8 cellular contexts compared by ENCODE assay signal in genomic region chr22:38707346-38707745, GRCh38. TPM values are rescaled to one million over a fixed set of nuclear protein-coding genes. Genes with fewer than 3 reads are reported as not detected.
DNase-seq lines count a peak whose midpoint lies in the region; ATAC-seq and TF ChIP-seq lines count a peak whose summit lies in the region.

No MANE protein-coding gene starts in this region.

- in situ Hi-C loops in GM13977 (cut with MboI; ENCODE audit: low pct_unique_long_range_greater_than_20kb, low sequenced_read_pairs, unreplicated experiment): no loop called here

- H3K4me3 Mint-ChIP-seq in activated CD4-positive, alpha-beta T cell treated with anti-CD3 and anti-CD28 coated beads for 36 hours: peak overlapping the region; percentile 93
- H3K4me3 Mint-ChIP-seq in T-helper 1 cell treated with Interleukin-12 subunit alpha and Interleukin-12 subunit beta and Interleukin-4 antibody, amounts not matched to agents 30 μg/mL and 1 μg/mL, for 36 hours: peak overlapping the region; percentile 94
- H3K4me3 Mint-ChIP-seq in glutamatergic neuron (ENCODE audit: unreplicated experiment): peak overlapping the region; percentile 95

- DNase-seq in activated CD4-positive, alpha-beta T cell treated with anti-CD3 and anti-CD28 coated beads for 36 hours: no peak
- no peak for DNase-seq in activated CD4-positive, alpha-beta T cell treated with anti-CD3 and anti-CD28 coated beads, Interleukin-2, amount 50 U/mL, for 4 hours
- DNase-seq in glutamatergic neuron: no peak
- DNase-seq in stimulated activated CD4-positive, alpha-beta T cell treated with anti-CD3 and anti-CD28 coated beads, Interleukin-12 subunit alpha, Interleukin-12 subunit beta, amount 100 ng/mL, for 4 hours: no peak
- no peak for DNase-seq in GM13977 (ENCODE audit: low spot score)

- H3K9ac ChIP-seq in subcutaneous abdominal adipose tissue (ENCODE audit: low read length in 5 of 5): peak overlapping the region in 1 of 5 donors; percentile 93

- H3K4me1 Mint-ChIP-seq in activated CD4-positive, alpha-beta T cell treated with anti-CD3 and anti-CD28 coated beads for 36 hours: peaks cover 60% of the 10 kb centered on the region
- peaks cover 55% of the 10 kb centered on the region for H3K4me1 Mint-ChIP-seq in T-helper 1 cell treated with Interleukin-12 subunit alpha and Interleukin-12 subunit beta and Interleukin-4 antibody, amounts not matched to agents 30 μg/mL and 1 μg/mL, for 36 hours (ENCODE audit: low read depth)
- H3K4me1 Mint-ChIP-seq in glutamatergic neuron (ENCODE audit: low read depth, unreplicated experiment): peaks cover 18% of the 10 kb centered on the region

- no peaks in the 10 kb centered on the region for H3K9me3 Mint-ChIP-seq in activated CD4-positive, alpha-beta T cell treated with anti-CD3 and anti-CD28 coated beads for 36 hours (ENCODE audit: low read depth)
- H3K9me3 Mint-ChIP-seq in T-helper 1 cell treated with Interleukin-12 subunit alpha and Interleukin-12 subunit beta and Interleukin-4 antibody, amounts not matched to agents 30 μg/mL and 1 μg/mL, for 36 hours: no peaks in the 10 kb centered on the region
- H3K9me3 Mint-ChIP-seq in glutamatergic neuron (ENCODE audit: unreplicated experiment): peaks cover 3% of the 10 kb centered on the region

- intact Hi-C loops in activated CD4-positive, alpha-beta T cell treated with anti-CD3 and anti-CD28 coated beads for 36 hours (cut with DNase I, micrococcal nuclease): loop anchor here in 1 of 2 experiments (5.0 to 10.0 kb wide), 3 partner anchors 280 to 1640 kb away; partner anchors contain the start of genes ADSL and ATF4

- CTCF ChIA-PET in activated CD4-positive, alpha-beta T cell treated with anti-CD3 and anti-CD28 coated beads for 36 hours (lab: Charles Lee): interaction anchor here (0.6 to 3.1 kb wide), 8 partner anchors 9 to 840 kb away, joined by 3 to 13 read pairs (median 4); partner anchors contain the start of gene TOMM22

- peaks cover 4 to 19% (median 6%) of the 10 kb centered on the region in 5 donors for H3K36me3 ChIP-seq in subcutaneous abdominal adipose tissue (ENCODE audit: control insufficient read depth in 5 of 5, insufficient read depth in 5 of 5, low read length in 5 of 5)

- no peak overlapping the region for H3K27ac ChIP-seq in subcutaneous abdominal adipose tissue (ENCODE audit: low read depth, low read length)

- H3K9me3 ChIP-seq in subcutaneous abdominal adipose tissue (ENCODE audit: control insufficient read depth in 5 of 5, low read length in 5 of 5): no peaks in the 10 kb centered on the region

- POLR2A ChIA-PET in activated CD4-positive, alpha-beta T cell treated with anti-CD3 and anti-CD28 coated beads for 36 hours (lab: Charles Lee): no interaction called here

- peak overlapping the region; percentile 80 to 90 (median 89) for H3K4me3 ChIP-seq in subcutaneous abdominal adipose tissue (ENCODE audit: low read depth in 1 of 5, low read length in 5 of 5)

- ATAC-seq in activated CD4-positive, alpha-beta T cell treated with anti-CD3 and anti-CD28 coated beads for 36 hours: no peak
- ATAC-seq in GM19035 (IDR thresholded peaks at IDR 0.05; ENCODE audit: unreplicated experiment): no peak

- TF ChIP-seq CTCF in glutamatergic neuron (IDR thresholded peaks at IDR 0.05; ENCODE audit: partially characterized antibody, unreplicated experiment) (no peak), GM13977 (IDR thresholded peaks at IDR 0.05; ENCODE audit: extremely low read depth, insufficient read depth, missing control alignments) (no peak)

- no peaks in the 10 kb centered on the region for H3K27me3 ChIP-seq in subcutaneous abdominal adipose tissue (ENCODE audit: control insufficient read depth in 5 of 5, insufficient read depth in 4 of 5, low read length in 5 of 5)

- H3K36me3 Mint-ChIP-seq in activated CD4-positive, alpha-beta T cell treated with anti-CD3 and anti-CD28 coated beads for 36 hours (ENCODE audit: low read depth): peaks cover 46% of the 10 kb centered on the region
- peaks cover 21% of the 10 kb centered on the region for H3K36me3 Mint-ChIP-seq in T-helper 1 cell treated with Interleukin-12 subunit alpha and Interleukin-12 subunit beta and Interleukin-4 antibody, amounts not matched to agents 30 μg/mL and 1 μg/mL, for 36 hours (ENCODE audit: low read depth)
- no peaks in the 10 kb centered on the region for H3K36me3 Mint-ChIP-seq in glutamatergic neuron (ENCODE audit: unreplicated experiment)

- H3K4me1 ChIP-seq in subcutaneous abdominal adipose tissue (ENCODE audit: control insufficient read depth in 5 of 5, insufficient read depth in 5 of 5, low read length in 5 of 5): peaks cover 0 to 48% (median 32%) of the 10 kb centered on the region in 5 donors

- H3K27ac Mint-ChIP-seq in activated CD4-positive, alpha-beta T cell treated with anti-CD3 and anti-CD28 coated beads for 36 hours: peak overlapping the region; percentile 94
- H3K27ac Mint-ChIP-seq in T-helper 1 cell treated with Interleukin-12 subunit alpha and Interleukin-12 subunit beta and Interleukin-4 antibody, amounts not matched to agents 30 μg/mL and 1 μg/mL, for 36 hours: peak overlapping the region; percentile 92
- H3K27ac Mint-ChIP-seq in glutamatergic neuron (ENCODE audit: unreplicated experiment): no peak overlapping the region

- H3K27me3 Mint-ChIP-seq in activated CD4-positive, alpha-beta T cell treated with anti-CD3 and anti-CD28 coated beads for 36 hours: no peaks in the 10 kb centered on the region
- no peaks in the 10 kb centered on the region for H3K27me3 Mint-ChIP-seq in T-helper 1 cell treated with Interleukin-12 subunit alpha and Interleukin-12 subunit beta and Interleukin-4 antibody, amounts not matched to agents 30 μg/mL and 1 μg/mL, for 36 hours (ENCODE audit: low read depth)
- H3K27me3 Mint-ChIP-seq in glutamatergic neuron (ENCODE audit: unreplicated experiment): peaks cover 3% of the 10 kb centered on the region

RNA-seq across cellular contexts. Expression of gene GTPBP1, which starts 1.6 kb away (rescaled TPM):
- total RNA-seq in activated CD4-positive, alpha-beta T cell treated with anti-CD3 and anti-CD28 coated beads for 36 hours: 10 to 100 TPM; 88.6 to 92.8 TPM
- total RNA-seq in glutamatergic neuron (ENCODE audit: unreplicated experiment): 55.6 TPM

RNA-seq across cellular contexts. Expression of gene JOSD1, which starts 6.6 kb away (rescaled TPM):
- total RNA-seq in activated CD4-positive, alpha-beta T cell treated with anti-CD3 and anti-CD28 coated beads for 36 hours: 10 to 100 TPM; 68.0 to 77.7 TPM
- 51.0 TPM for total RNA-seq in glutamatergic neuron (ENCODE audit: unreplicated experiment)

RNA-seq across cellular contexts. Expression of gene TOMM22, which starts 25.6 kb away (rescaled TPM):
- 100 to 1,000 TPM; 146 to 155 TPM for total RNA-seq in activated CD4-positive, alpha-beta T cell treated with anti-CD3 and anti-CD28 coated beads for 36 hours
- 61.0 TPM for total RNA-seq in glutamatergic neuron (ENCODE audit: unreplicated experiment)

RNA-seq across cellular contexts. Expression of gene SUN2, which starts 48.5 kb away (rescaled TPM):
- total RNA-seq in activated CD4-positive, alpha-beta T cell treated with anti-CD3 and anti-CD28 coated beads for 36 hours: 100 to 1,000 TPM in 1 of 2 experiments, 10 to 100 TPM in 1; 87.2 to 102 TPM
- 174 TPM for total RNA-seq in glutamatergic neuron (ENCODE audit: unreplicated experiment)

RNA-seq across cellular contexts. Expression of gene CBY1, which starts 50.9 kb away (rescaled TPM):
- total RNA-seq in activated CD4-positive, alpha-beta T cell treated with anti-CD3 and anti-CD28 coated beads for 36 hours: 10 to 100 TPM in 1 of 2 experiments, 1 to 10 TPM in 1; 9.8 to 11.6 TPM
- 34.9 TPM for total RNA-seq in glutamatergic neuron (ENCODE audit: unreplicated experiment)
